10 cellular contexts compared by ENCODE assay signal in the genomic region with DNA sequence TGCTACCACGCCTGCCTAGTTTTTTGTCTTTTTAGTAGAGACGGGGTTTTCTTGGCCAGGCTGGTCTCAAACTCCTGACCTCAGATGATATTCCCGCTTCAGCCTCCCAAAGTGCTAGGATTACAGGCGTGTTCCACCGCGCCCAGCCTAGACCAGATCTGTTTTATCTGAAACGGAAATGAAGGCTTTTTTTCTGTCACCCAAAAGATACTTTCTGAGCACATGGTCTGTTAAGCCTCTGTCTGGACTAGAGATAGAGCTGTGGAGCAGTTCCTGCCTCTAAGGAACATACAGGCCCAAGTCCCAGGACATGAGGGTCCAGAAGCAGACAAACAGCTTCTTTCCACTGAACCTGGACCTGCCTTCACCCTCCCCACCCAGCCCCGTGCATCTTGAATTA. TPM values are rescaled to one million over a fixed set of nuclear protein-coding genes. Genes with fewer than 3 reads are reported as not detected.
DNase-seq lines count a peak whose midpoint lies in the region; ATAC-seq and TF ChIP-seq lines count a peak whose summit lies in the region.
"Had no signal": no experiment of that assay in that cellular context is flagged by ENCODE, and none has a peak within 500 bp of the region (broad histone marks: within the 10 kb centered on the region; RNA-seq: fewer than 3 reads in every experiment).

No MANE protein-coding gene starts in this region.

- intact Hi-C loops in left cardiac atrium (cut with DNase I), result no loop called here
- intact Hi-C loops in dendritic cell treated with granulocyte-macrophage colony-stimulating factor and Interleukin-4, amounts not matched to agents 40 ng/mL and 50 ng/mL, for 4 days (cut with micrococcal nuclease), result loop anchor here (5.0 kb wide), 1 partner anchor 118 kb away; the partner anchor contains the start of gene PDE6D

- H2BK120ac ChIP-seq in neuronal stem cell (ENCODE audit: low read depth, low read length), result peak overlapping the region; percentile 78

- ATAC-seq in left cardiac atrium, result no peak
- ATAC-seq: right lobe of liver had no signal

- no peak overlapping the region for H3K14ac ChIP-seq in neuronal stem cell (ENCODE audit: low read length)

- H3K9me3 Mint-ChIP-seq in dendritic cell treated with granulocyte-macrophage colony-stimulating factor and Interleukin-4, amounts not matched to agents 40 ng/mL and 50 ng/mL, for 4 days, result no peaks in the 10 kb centered on the region

- peak overlapping the region; percentile 95 for H3K27ac Mint-ChIP-seq in dendritic cell treated with granulocyte-macrophage colony-stimulating factor and Interleukin-4, amounts not matched to agents 40 ng/mL and 50 ng/mL, for 4 days

- no CpG with 5 or more reads among the region's 8 CpGs for WGBS in neuronal stem cell (ENCODE audit: extremely low coverage in 2 of 2, insufficient read length in 2 of 2, insufficient replicate concordance in 1 of 2), 2 donors
- 82% methylated on average over 8 of the region's 8 CpGs for WGBS in urinary bladder

- H3K9me3 ChIP-seq in cardiac muscle cell (ENCODE audit: low read depth) (no peaks in the 10 kb centered on the region), neuronal stem cell (replicated peaks in 1 of 2; ENCODE audit: control insufficient read depth in 2 of 2, insufficient read depth in 1 of 2, low read depth in 1 of 2, low read length in 2 of 2) (peaks cover 6 to 10% of the 10 kb centered on the region in 2 donors)

- H4K91ac ChIP-seq in neuronal stem cell (ENCODE audit: low read depth, low read length, poor library complexity), result no peak overlapping the region

- peak overlapping the region; percentile 74 for H2AK5ac ChIP-seq in neuronal stem cell (ENCODE audit: low read depth, low read length)

- peak overlapping the region; percentile 73 for H3K18ac ChIP-seq in neuronal stem cell (ENCODE audit: low read length)

- peaks cover 2% of the 10 kb centered on the region for H3K79me1 ChIP-seq in neuronal stem cell (ENCODE audit: low read depth, low read length)

- H3K36me3 ChIP-seq in cardiac muscle cell, result no peaks in the 10 kb centered on the region
- no peaks in the 10 kb centered on the region for H3K36me3 ChIP-seq in neuronal stem cell (replicated peaks in 1 of 2; ENCODE audit: control insufficient read depth in 2 of 2, insufficient read depth in 2 of 2, low read length in 2 of 2)
- H3K36me3 ChIP-seq in urinary bladder (ENCODE audit: insufficient read depth), result no peaks in the 10 kb centered on the region
- H3K36me3 ChIP-seq: right lobe of liver had no signal

- H2BK15ac ChIP-seq in neuronal stem cell (ENCODE audit: low read length), result peak overlapping the region; percentile 52

- H3K4me3 ChIP-seq in cardiac muscle cell, result no peak overlapping the region
- no peak overlapping the region for H3K4me3 ChIP-seq in neuronal stem cell (ENCODE audit: low read length in 2 of 2)
- H3K4me3 ChIP-seq in urinary bladder (ENCODE audit: low read depth, low read length), result no peak overlapping the region
- H3K4me3 ChIP-seq: right lobe of liver had no signal

- peaks cover 45% of the 10 kb centered on the region for H3K4me1 Mint-ChIP-seq in dendritic cell treated with granulocyte-macrophage colony-stimulating factor and Interleukin-4, amounts not matched to agents 40 ng/mL and 50 ng/mL, for 4 days (ENCODE audit: low read depth)

- peak overlapping the region; percentile 51 for H2BK12ac ChIP-seq in neuronal stem cell (ENCODE audit: low read length)

- H3K27me3 ChIP-seq in cardiac muscle cell, result no peaks in the 10 kb centered on the region
- peaks cover 0 to 9% (median 0%) of the 10 kb centered on the region in 3 experiments for H3K27me3 ChIP-seq in neuronal stem cell (ENCODE audit: control insufficient read depth in 3 of 3, insufficient read depth in 3 of 3, low read depth in 1 of 3, low read length in 3 of 3)
- H3K27me3 ChIP-seq: right lobe of liver had no signal

- DNase-seq in cardiac muscle cell (ENCODE audit: low read depth in 1 of 2, low spot score in 1 of 2), result no peak
- no peak for DNase-seq in left cardiac atrium
- DNase-seq in neuronal stem cell (ENCODE audit: low spot score), result no peak
- DNase-seq in dedifferentiated amniotic fluid mesenchymal stem cell (ENCODE audit: extremely low spot score), result no peak
- DNase-seq in NCI-H524 (lab: John Stamatoyannopoulos, UW), result no peak
- no peak for DNase-seq in NCI-H748 (lab: John Stamatoyannopoulos, UW; ENCODE audit: unreplicated experiment)
- DNase-seq: NCI-H1694 treated with DMSO at 0.1 percent for 48 hours, right lobe of liver had no signal

- H3K4me3 Mint-ChIP-seq in dendritic cell treated with granulocyte-macrophage colony-stimulating factor and Interleukin-4, amounts not matched to agents 40 ng/mL and 50 ng/mL, for 4 days, result no peak overlapping the region

- peaks cover 6% of the 10 kb centered on the region for H3K36me3 Mint-ChIP-seq in dendritic cell treated with granulocyte-macrophage colony-stimulating factor and Interleukin-4, amounts not matched to agents 40 ng/mL and 50 ng/mL, for 4 days (ENCODE audit: low read depth)

- H3K9ac ChIP-seq in neuronal stem cell (ENCODE audit: low read depth, low read length, poor library complexity), result no peak overlapping the region

- H3K4me1 ChIP-seq in cardiac muscle cell (ENCODE audit: low read depth) (peaks cover 18% of the 10 kb centered on the region), neuronal stem cell (ENCODE audit: control insufficient read depth in 2 of 2, insufficient read depth in 1 of 2, low read depth in 1 of 2, low read length in 2 of 2) (peaks cover 11 to 24% of the 10 kb centered on the region in 2 donors), urinary bladder (ENCODE audit: insufficient read depth) (no peaks in the 10 kb centered on the region)

- H3K27ac ChIP-seq in cardiac muscle cell (peak overlapping the region; percentile 99), neuronal stem cell (replicated peaks; ENCODE audit: low read length) (no peak overlapping the region), urinary bladder (ENCODE audit: low read depth) (peak overlapping the region; percentile 32)

- H3K23ac ChIP-seq in neuronal stem cell (ENCODE audit: low read depth, low read length, poor library complexity), result no peak overlapping the region

- H3K4ac ChIP-seq in neuronal stem cell (ENCODE audit: low read length), result no peak overlapping the region

- no peak overlapping the region for H2AFZ ChIP-seq in neuronal stem cell (ENCODE audit: low read length)

- H4K8ac ChIP-seq in neuronal stem cell (ENCODE audit: low read depth, low read length), result no peak overlapping the region

- no peak overlapping the region for H2BK5ac ChIP-seq in neuronal stem cell (ENCODE audit: low read length)

- no peak for TF ChIP-seq CTCF in cardiac muscle cell (IDR thresholded peaks at IDR 0.05; ENCODE audit: low read depth, low read length)

- H3K27me3 Mint-ChIP-seq in dendritic cell treated with granulocyte-macrophage colony-stimulating factor and Interleukin-4, amounts not matched to agents 40 ng/mL and 50 ng/mL, for 4 days, result peaks cover 2% of the 10 kb centered on the region

- no peak overlapping the region for H3K4me2 ChIP-seq in neuronal stem cell (ENCODE audit: insufficient read depth, low read length, poor library complexity, severe bottlenecking)

RNA-seq across cellular contexts. Expression of gene PTMA, which starts 43.6 kb away (rescaled TPM):
- total RNA-seq in cardiac muscle cell (638 and 737 TPM in 2 replicates), left cardiac atrium (100 to 1,000 TPM; 343 to 402 TPM), urinary bladder (778 TPM)
- polyA plus RNA-seq in cardiac muscle cell (750 and 774 TPM in 2 replicates), urinary bladder (1,510 TPM)
- polyA plus RNA-seq in neuronal stem cell (2013, experiment 1 of 2), result 3,606 TPM
- polyA plus RNA-seq in neuronal stem cell (2013, experiment 2 of 2), result 3,678 TPM
